ENCODE assay signal across 8 cellular contexts in genomic region chr11:61972112-61972795, GRCh38. TPM values are rescaled to one million over a fixed set of nuclear protein-coding genes. Genes with fewer than 3 reads are reported as not detected.
A peak's percentile ranks its signal among the peaks of the same experiment; 100 is the strongest.
DNase-seq lines count a peak whose midpoint lies in the region; ATAC-seq, FAIRE-seq and TF ChIP-seq lines count a peak whose summit lies in the region.

No MANE protein-coding gene starts in this region.

- peak overlapping the region; percentile 93 for H3K18ac ChIP-seq in H9 (ENCODE audit: insufficient read length, low read depth, low read length)

- CTCF ChIA-PET in activated CD8-positive, alpha-beta T cell treated with anti-CD3 and anti-CD28 coated beads, Interleukin-2, amount 10 ng/mL, durations not matched to agents 7 days and 5 days (lab: Charles Lee): interaction anchor here (0.9 to 10.6 kb wide), 10 partner anchors 9 to 143 kb away, joined by 3 to 100 read pairs (median 4); no protein-coding TSS in a partner anchor

- H3K14ac ChIP-seq in H9 (ENCODE audit: insufficient read depth, low read length): peak overlapping the region; percentile 41; the same call in 1 of the 2 replicates

- peak overlapping the region; percentile 23 for H3K27ac ChIP-seq in H9 (ENCODE audit: insufficient read length, low read depth, low read length)
- H3K27ac ChIP-seq in right cardiac atrium (ENCODE audit: low read length): peak overlapping the region; percentile 99
- peak overlapping the region; percentile 84 to 92 for H3K27ac ChIP-seq in small intestine (ENCODE audit: low read depth in 1 of 2, low read length in 1 of 2)

- H3K79me1 ChIP-seq in H9 (ENCODE audit: insufficient read depth, low read depth, low read length, poor library complexity, severe bottlenecking): no peaks in the 10 kb centered on the region

- H2BK120ac ChIP-seq in H9 (ENCODE audit: low read depth, low read length, poor library complexity, severe bottlenecking): no peak overlapping the region

- no peak overlapping the region for H3T11ph ChIP-seq in H9 (ENCODE audit: low read length)

- H3K27me3 ChIP-seq in H9 (ENCODE audit: insufficient read depth, low read length): no peaks in the 10 kb centered on the region
- no peaks in the 10 kb centered on the region for H3K27me3 ChIP-seq in right cardiac atrium (ENCODE audit: control insufficient read depth, insufficient read depth)
- no peaks in the 10 kb centered on the region for H3K27me3 ChIP-seq in small intestine (ENCODE audit: control insufficient read depth in 2 of 2, insufficient read depth in 2 of 2, low read length in 2 of 2)

- peaks cover 15% of the 10 kb centered on the region for H3K27me3 Mint-ChIP-seq in H9 (ENCODE audit: low read depth)
- H3K27me3 Mint-ChIP-seq in activated CD8-positive, alpha-beta T cell treated with anti-CD3 and anti-CD28 coated beads, Interleukin-2, amount 10 ng/mL, durations not matched to agents 7 days and 5 days (ENCODE audit: low read depth): no peaks in the 10 kb centered on the region

- H3K4me1 Mint-ChIP-seq in H9: peaks cover 45 to 59% of the 10 kb centered on the region in 2 experiments
- H3K4me1 Mint-ChIP-seq in activated CD8-positive, alpha-beta T cell treated with anti-CD3 and anti-CD28 coated beads, Interleukin-2, amount 10 ng/mL, durations not matched to agents 7 days and 5 days (ENCODE audit: low read depth): peaks cover 49% of the 10 kb centered on the region

- H3K36me3 Mint-ChIP-seq in H9 (ENCODE audit: insufficient read depth in 1 of 3, low read depth in 3 of 3): peaks cover 0 to 4% (median 0%) of the 10 kb centered on the region in 3 experiments; a peak in 2 of 7 replicates
- peaks cover 7% of the 10 kb centered on the region for H3K36me3 Mint-ChIP-seq in activated CD8-positive, alpha-beta T cell treated with anti-CD3 and anti-CD28 coated beads, Interleukin-2, amount 10 ng/mL, durations not matched to agents 7 days and 5 days (ENCODE audit: low read depth)

- H3K9me3 Mint-ChIP-seq in H9: no peaks in the 10 kb centered on the region
- H3K9me3 Mint-ChIP-seq in activated CD8-positive, alpha-beta T cell treated with anti-CD3 and anti-CD28 coated beads, Interleukin-2, amount 10 ng/mL, durations not matched to agents 7 days and 5 days (ENCODE audit: insufficient read depth): no peaks in the 10 kb centered on the region

- DNase-seq in H9 (no peak), right cardiac atrium (no peak), small intestine (no peak), NCI-H345 (lab: John Stamatoyannopoulos, UW) (no peak), EL (no peak)
- DNase-seq in activated CD8-positive, alpha-beta T cell treated with anti-CD3 and anti-CD28 coated beads, Interleukin-2, amount 10 ng/mL, durations not matched to agents 7 days and 5 days: peak; percentile 19

- no peak overlapping the region for H3K23ac ChIP-seq in H9 (ENCODE audit: insufficient read length, low read depth, low read length)

- peak overlapping the region in 1 of 2 experiments; percentile 3; a peak in 1 of 5 replicates for H3K4me3 Mint-ChIP-seq in H9
- H3K4me3 Mint-ChIP-seq in activated CD8-positive, alpha-beta T cell treated with anti-CD3 and anti-CD28 coated beads, Interleukin-2, amount 10 ng/mL, durations not matched to agents 7 days and 5 days: no peak overlapping the region

- H2BK5ac ChIP-seq in H9 (ENCODE audit: insufficient read length, low read length): peak overlapping the region; percentile 45

- FAIRE-seq in small intestine (lab: Jason Lieb, UNC): no peak

- peak overlapping the region; percentile 63 for H2BK12ac ChIP-seq in H9 (ENCODE audit: insufficient read length, low read depth, low read length)

- H4K8ac ChIP-seq in H9 (replicated peaks; ENCODE audit: insufficient read length, low read depth, low read length): no peak overlapping the region

- H3K9me3 ChIP-seq in H9 (ENCODE audit: control insufficient read depth, low read depth, low read length): no peaks in the 10 kb centered on the region
- no peaks in the 10 kb centered on the region for H3K9me3 ChIP-seq in right cardiac atrium (ENCODE audit: control insufficient read depth, low read length)
- H3K9me3 ChIP-seq in small intestine (ENCODE audit: control insufficient read depth, low read depth): no peaks in the 10 kb centered on the region

- no peak for ATAC-seq in activated CD8-positive, alpha-beta T cell treated with anti-CD3 and anti-CD28 coated beads, Interleukin-2, amount 10 ng/mL, durations not matched to agents 7 days and 5 days
- ATAC-seq in right cardiac atrium: no peak
- ATAC-seq in GM18867 (IDR thresholded peaks at IDR 0.05; ENCODE audit: unreplicated experiment): no peak
- ATAC-seq in GM19328 (IDR thresholded peaks at IDR 0.05; ENCODE audit: unreplicated experiment): no peak

- H2BK20ac ChIP-seq in H9 (ENCODE audit: low read depth, low read length, poor library complexity, severe bottlenecking): peak overlapping the region; percentile 46

- no peak overlapping the region for H3K56ac ChIP-seq in H9 (ENCODE audit: insufficient read length, low read depth, low read length)

- intact Hi-C loops in right cardiac atrium (cut with DNase I): loop anchor here in 1 of 4 donors (10.0 kb wide), 1 partner anchor 53 kb away; no protein-coding TSS in a partner anchor

- TF ChIP-seq CTCF in H9 (conservative IDR thresholded peaks at IDR 0.05): no peak

- H3K4me1 ChIP-seq in H9 (ENCODE audit: insufficient read depth, low read length) (peaks cover 12% of the 10 kb centered on the region; the same call in 1 of the 2 replicates), right cardiac atrium (ENCODE audit: control insufficient read depth, insufficient read depth, low read length) (peaks cover 31% of the 10 kb centered on the region), small intestine (ENCODE audit: control insufficient read depth in 2 of 2, insufficient read depth in 1 of 2, low read depth in 1 of 2, low read length in 1 of 2) (peaks cover 12 to 26% of the 10 kb centered on the region in 2 donors)

- POLR2A ChIA-PET in activated CD8-positive, alpha-beta T cell treated with anti-CD3 and anti-CD28 coated beads, Interleukin-2, amount 10 ng/mL, durations not matched to agents 7 days and 5 days (lab: Charles Lee): interaction anchor here (0.6 kb wide), 1 partner anchor 571 kb away, joined by 3 read pairs; no protein-coding TSS in a partner anchor

- H4K91ac ChIP-seq in H9 (ENCODE audit: insufficient read length, low read depth, low read length): peak overlapping the region; percentile 51

- H3K36me3 ChIP-seq in small intestine (ENCODE audit: control insufficient read depth in 2 of 2, insufficient read depth in 2 of 2, low read length in 2 of 2): no peaks in the 10 kb centered on the region

- no peak overlapping the region for H3K4ac ChIP-seq in H9 (ENCODE audit: low read depth, low read length)

- WGBS in H9 (ENCODE audit: extremely low coverage, insufficient read length, low lambda C conversion rate): no CpG with 5 or more reads among the region's 9 CpGs
- WGBS in right cardiac atrium: 25% methylated on average over 9 of the region's 9 CpGs
- WGBS in small intestine, 3 donors: 40 to 47% (median 45%) methylated on average over 9 of the region's 9 CpGs

- no peak overlapping the region for H3K9ac ChIP-seq in H9 (ENCODE audit: extremely low read depth, insufficient read length, low read length)

- no peak overlapping the region for H3K4me3 ChIP-seq in right cardiac atrium (ENCODE audit: low read length)
- H3K4me3 ChIP-seq in small intestine (ENCODE audit: low read depth in 1 of 2, low read length in 2 of 2): no peak overlapping the region

- no peak overlapping the region for H2BK15ac ChIP-seq in H9 (ENCODE audit: low read depth, low read length)

- H4K20me1 ChIP-seq in H9 (ENCODE audit: control insufficient read depth, insufficient read depth, insufficient read length): no peaks in the 10 kb centered on the region

- no peak overlapping the region for H2AFZ ChIP-seq in H9 (ENCODE audit: low read length)

- peak overlapping the region; percentile 18 for H3K4me2 ChIP-seq in H9 (ENCODE audit: insufficient read depth, insufficient read length, low read length)

- H3K23me2 ChIP-seq in H9 (ENCODE audit: insufficient read length, low read depth, low read length, poor library complexity, severe bottlenecking): peaks cover 10% of the 10 kb centered on the region

- H4K5ac ChIP-seq in H9 (ENCODE audit: insufficient read length, low read depth, low read length): no peak overlapping the region

- H3K27ac Mint-ChIP-seq in H9: peak overlapping the region; percentile 10 to 29 (median 14); a peak in 3 of 7 replicates
- H3K27ac Mint-ChIP-seq in activated CD8-positive, alpha-beta T cell treated with anti-CD3 and anti-CD28 coated beads, Interleukin-2, amount 10 ng/mL, durations not matched to agents 7 days and 5 days: peak overlapping the region; percentile 33

- no peaks in the 10 kb centered on the region for H3K79me2 ChIP-seq in H9 (ENCODE audit: insufficient read depth, low read length)

- no peak overlapping the region for H2AK5ac ChIP-seq in H9 (ENCODE audit: insufficient read length, low read length)

RNA-seq across cellular contexts. Expression of gene FTH1, which starts 4.8 kb away (rescaled TPM):
- total RNA-seq in H9 (2021) (1,505 and 1,558 TPM in 2 replicates), right cardiac atrium (1,000 to 10,000 TPM; 2,632 to 3,447 (median 3,097) TPM)
- 100 to 1,000 TPM; 709 to 727 TPM for total RNA-seq in activated CD8-positive, alpha-beta T cell treated with anti-CD3 and anti-CD28 coated beads, Interleukin-2, amount 10 ng/mL, durations not matched to agents 7 days and 5 days
- polyA plus RNA-seq in right cardiac atrium (3,090 TPM), small intestine (1,000 to 10,000 TPM; 3,413 to 10,000 (median 8,961) TPM)

RNA-seq across cellular contexts. Expression of gene BEST1, which starts 22.1 kb away (rescaled TPM):
- total RNA-seq in H9 (2021) (0.18 and 0.24 TPM in 2 replicates), right cardiac atrium (1 to 10 TPM; 2.9 to 4.6 (median 3.2) TPM)
- total RNA-seq in activated CD8-positive, alpha-beta T cell treated with anti-CD3 and anti-CD28 coated beads, Interleukin-2, amount 10 ng/mL, durations not matched to agents 7 days and 5 days: not detected
- polyA plus RNA-seq in right cardiac atrium (4.6 TPM), small intestine (1 to 10 TPM; 2.7 to 4.7 (median 4.3) TPM)

RNA-seq across cellular contexts. Expression of gene RAB3IL1, which starts 54.9 kb away (rescaled TPM):
- total RNA-seq in H9 (2021) (1.8 and 2.4 TPM in 2 replicates), right cardiac atrium (10 to 100 TPM; 12.0 to 18.9 (median 14.9) TPM)
- total RNA-seq in activated CD8-positive, alpha-beta T cell treated with anti-CD3 and anti-CD28 coated beads, Interleukin-2, amount 10 ng/mL, durations not matched to agents 7 days and 5 days: not detected
- polyA plus RNA-seq in right cardiac atrium (9.7 TPM), small intestine (1 to 10 TPM in 2 of 3 donors, under 1 TPM in 1; 0.45 to 9.5 (median 4.9) TPM)

Comparison
In these comparisons a context has a peak if more than half of its experiments do, and no peak if none do; other contexts are left out.
1. H3K27ac ChIP-seq: peak in every context shown above with its lines; median percentile 99 in right cardiac atrium; 88 in small intestine; 23 in H9.